ENCODE assay signal across 1 cellular context in the genomic region with DNA sequence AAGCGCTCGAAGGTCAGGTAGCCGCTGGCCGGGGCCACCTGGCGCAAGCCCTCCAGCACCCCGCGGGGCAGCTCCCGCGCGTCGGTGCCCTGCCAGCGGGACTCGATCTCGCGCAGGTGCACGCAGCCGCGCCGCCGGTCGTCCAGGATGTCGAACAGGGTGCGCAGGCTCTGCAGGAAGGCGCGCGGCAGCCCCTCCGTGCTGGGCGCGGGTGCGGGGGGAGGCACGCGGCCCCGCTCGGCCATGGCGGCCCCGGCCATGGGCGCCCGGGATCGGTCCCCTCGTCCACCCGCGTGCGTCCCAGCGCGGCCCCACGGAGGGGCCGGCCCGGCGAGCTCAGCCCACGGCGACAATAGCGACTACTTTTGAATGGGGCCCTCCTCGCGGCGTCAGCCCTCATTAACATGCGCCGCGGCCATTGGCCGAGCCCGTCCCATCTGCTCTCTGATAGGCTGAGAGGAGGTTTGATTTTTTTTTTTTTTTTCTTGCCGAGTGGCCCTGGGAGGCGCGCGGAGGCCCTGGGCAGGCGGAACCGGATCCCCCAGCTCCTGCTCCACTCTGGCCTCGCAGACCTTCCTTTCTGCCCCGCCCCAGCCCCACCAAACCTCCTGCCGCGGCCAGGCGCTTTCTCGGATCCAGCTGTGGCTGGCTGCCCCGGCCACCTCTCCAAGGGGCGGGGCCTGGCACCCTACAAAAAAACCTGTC.
TF ChIP-seq lines count a peak whose summit lies in the region.

A gene with protein sequence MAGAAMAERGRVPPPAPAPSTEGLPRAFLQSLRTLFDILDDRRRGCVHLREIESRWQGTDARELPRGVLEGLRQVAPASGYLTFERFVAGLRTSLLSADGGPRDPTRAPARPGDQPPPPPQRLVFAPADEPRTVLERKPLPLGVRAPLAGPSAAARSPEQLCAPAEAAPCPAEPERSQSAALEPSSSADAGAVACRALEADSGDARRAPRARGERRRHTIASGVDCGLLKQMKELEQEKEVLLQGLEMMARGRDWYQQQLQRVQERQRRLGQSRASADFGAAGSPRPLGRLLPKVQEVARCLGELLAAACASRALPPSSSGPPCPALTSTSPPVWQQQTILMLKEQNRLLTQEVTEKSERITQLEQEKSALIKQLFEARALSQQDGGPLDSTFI (minus strand): TSS at position 357 of the 705 bp plus-strand sequence. CDS start 97 bp downstream, at position 260.

TF ChIP-seq in HepG2, 621 proteins besides CTCF, POLR2A, EP300 and RAD21 (continued from another document and continues in another):
- TF ChIP-seq, protein P1, sequence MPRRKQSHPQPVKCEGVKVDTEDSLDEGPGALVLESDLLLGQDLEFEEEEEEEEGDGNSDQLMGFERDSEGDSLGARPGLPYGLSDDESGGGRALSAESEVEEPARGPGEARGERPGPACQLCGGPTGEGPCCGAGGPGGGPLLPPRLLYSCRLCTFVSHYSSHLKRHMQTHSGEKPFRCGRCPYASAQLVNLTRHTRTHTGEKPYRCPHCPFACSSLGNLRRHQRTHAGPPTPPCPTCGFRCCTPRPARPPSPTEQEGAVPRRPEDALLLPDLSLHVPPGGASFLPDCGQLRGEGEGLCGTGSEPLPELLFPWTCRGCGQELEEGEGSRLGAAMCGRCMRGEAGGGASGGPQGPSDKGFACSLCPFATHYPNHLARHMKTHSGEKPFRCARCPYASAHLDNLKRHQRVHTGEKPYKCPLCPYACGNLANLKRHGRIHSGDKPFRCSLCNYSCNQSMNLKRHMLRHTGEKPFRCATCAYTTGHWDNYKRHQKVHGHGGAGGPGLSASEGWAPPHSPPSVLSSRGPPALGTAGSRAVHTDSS (CRISPR knock-in tag; conservative IDR thresholded peaks at IDR 0.05): no peak
- TF ChIP-seq MTA3 (CRISPR knock-in tag; IDR thresholded peaks at IDR 0.05) (no peak), FOXC1 (CRISPR knock-in tag; IDR thresholded peaks at IDR 0.05; ENCODE audit: borderline replicate concordance) (no peak), MATR3 (CRISPR knock-in tag; IDR thresholded peaks at IDR 0.05) (no peak), CBX2 (IDR thresholded peaks at IDR 0.05; ENCODE audit: low read depth, low read length) (no peak), CBX2 (CRISPR knock-in tag; IDR thresholded peaks at IDR 0.05; ENCODE audit: low read depth) (no peak), ZNF24 (IDR thresholded peaks at IDR 0.05) (no peak), SP5 (CRISPR knock-in tag; IDR thresholded peaks at IDR 0.05; ENCODE audit: borderline replicate concordance, low read depth) (peak; percentile 56; the same call in 1 of the 2 replicates), SNAPC2 (CRISPR knock-in tag; IDR thresholded peaks at IDR 0.05) (no peak), KLF11 (CRISPR knock-in tag; IDR thresholded peaks at IDR 0.05) (0 out of 2 replicates have a peak, but pooled peaks have one; percentile 16), JARID2 (CRISPR knock-in tag; IDR thresholded peaks at IDR 0.05; ENCODE audit: insufficient replicate concordance) (no peak), ZFP36L2 (CRISPR knock-in tag; IDR thresholded peaks at IDR 0.05) (no peak), HNF4G (IDR thresholded peaks at IDR 0.05; ENCODE audit: borderline replicate concordance, low read depth, low read length) (no peak), HNF4G (CRISPR knock-in tag; IDR thresholded peaks at IDR 0.05; ENCODE audit: borderline replicate concordance, low read depth) (no peak), HCFC1 (IDR thresholded peaks at IDR 0.05; ENCODE audit: low read depth, low read length) (no peak), NFE2L1 (CRISPR knock-in tag; IDR thresholded peaks at IDR 0.05; ENCODE audit: borderline replicate concordance) (no peak), PCBP1 (IDR thresholded peaks at IDR 0.05; ENCODE audit: borderline replicate concordance, low read depth, low read length) (no peak), NFYC (CRISPR knock-in tag; IDR thresholded peaks at IDR 0.05) (peak; percentile 82)
- TF ChIP-seq, protein P2, sequence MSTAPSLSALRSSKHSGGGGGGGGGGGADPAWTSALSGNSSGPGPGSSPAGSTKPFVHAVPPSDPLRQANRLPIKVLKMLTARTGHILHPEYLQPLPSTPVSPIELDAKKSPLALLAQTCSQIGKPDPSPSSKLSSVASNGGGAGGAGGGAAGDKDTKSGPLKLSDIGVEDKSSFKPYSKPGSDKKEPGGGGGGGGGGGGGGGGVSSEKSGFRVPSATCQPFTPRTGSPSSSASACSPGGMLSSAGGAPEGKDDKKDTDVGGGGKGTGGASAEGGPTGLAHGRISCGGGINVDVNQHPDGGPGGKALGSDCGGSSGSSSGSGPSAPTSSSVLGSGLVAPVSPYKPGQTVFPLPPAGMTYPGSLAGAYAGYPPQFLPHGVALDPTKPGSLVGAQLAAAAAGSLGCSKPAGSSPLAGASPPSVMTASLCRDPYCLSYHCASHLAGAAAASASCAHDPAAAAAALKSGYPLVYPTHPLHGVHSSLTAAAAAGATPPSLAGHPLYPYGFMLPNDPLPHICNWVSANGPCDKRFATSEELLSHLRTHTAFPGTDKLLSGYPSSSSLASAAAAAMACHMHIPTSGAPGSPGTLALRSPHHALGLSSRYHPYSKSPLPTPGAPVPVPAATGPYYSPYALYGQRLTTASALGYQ (CRISPR knock-in tag; IDR thresholded peaks at IDR 0.05): no peak
- TF ChIP-seq, protein P3, sequence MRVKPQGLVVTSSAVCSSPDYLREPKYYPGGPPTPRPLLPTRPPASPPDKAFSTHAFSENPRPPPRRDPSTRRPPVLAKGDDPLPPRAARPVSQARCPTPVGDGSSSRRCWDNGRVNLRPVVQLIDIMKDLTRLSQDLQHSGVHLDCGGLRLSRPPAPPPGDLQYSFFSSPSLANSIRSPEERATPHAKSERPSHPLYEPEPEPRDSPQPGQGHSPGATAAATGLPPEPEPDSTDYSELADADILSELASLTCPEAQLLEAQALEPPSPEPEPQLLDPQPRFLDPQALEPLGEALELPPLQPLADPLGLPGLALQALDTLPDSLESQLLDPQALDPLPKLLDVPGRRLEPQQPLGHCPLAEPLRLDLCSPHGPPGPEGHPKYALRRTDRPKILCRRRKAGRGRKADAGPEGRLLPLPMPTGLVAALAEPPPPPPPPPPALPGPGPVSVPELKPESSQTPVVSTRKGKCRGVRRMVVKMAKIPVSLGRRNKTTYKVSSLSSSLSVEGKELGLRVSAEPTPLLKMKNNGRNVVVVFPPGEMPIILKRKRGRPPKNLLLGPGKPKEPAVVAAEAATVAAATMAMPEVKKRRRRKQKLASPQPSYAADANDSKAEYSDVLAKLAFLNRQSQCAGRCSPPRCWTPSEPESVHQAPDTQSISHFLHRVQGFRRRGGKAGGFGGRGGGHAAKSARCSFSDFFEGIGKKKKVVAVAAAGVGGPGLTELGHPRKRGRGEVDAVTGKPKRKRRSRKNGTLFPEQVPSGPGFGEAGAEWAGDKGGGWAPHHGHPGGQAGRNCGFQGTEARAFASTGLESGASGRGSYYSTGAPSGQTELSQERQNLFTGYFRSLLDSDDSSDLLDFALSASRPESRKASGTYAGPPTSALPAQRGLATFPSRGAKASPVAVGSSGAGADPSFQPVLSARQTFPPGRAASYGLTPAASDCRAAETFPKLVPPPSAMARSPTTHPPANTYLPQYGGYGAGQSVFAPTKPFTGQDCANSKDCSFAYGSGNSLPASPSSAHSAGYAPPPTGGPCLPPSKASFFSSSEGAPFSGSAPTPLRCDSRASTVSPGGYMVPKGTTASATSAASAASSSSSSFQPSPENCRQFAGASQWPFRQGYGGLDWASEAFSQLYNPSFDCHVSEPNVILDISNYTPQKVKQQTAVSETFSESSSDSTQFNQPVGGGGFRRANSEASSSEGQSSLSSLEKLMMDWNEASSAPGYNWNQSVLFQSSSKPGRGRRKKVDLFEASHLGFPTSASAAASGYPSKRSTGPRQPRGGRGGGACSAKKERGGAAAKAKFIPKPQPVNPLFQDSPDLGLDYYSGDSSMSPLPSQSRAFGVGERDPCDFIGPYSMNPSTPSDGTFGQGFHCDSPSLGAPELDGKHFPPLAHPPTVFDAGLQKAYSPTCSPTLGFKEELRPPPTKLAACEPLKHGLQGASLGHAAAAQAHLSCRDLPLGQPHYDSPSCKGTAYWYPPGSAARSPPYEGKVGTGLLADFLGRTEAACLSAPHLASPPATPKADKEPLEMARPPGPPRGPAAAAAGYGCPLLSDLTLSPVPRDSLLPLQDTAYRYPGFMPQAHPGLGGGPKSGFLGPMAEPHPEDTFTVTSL (CRISPR knock-in tag; IDR thresholded peaks at IDR 0.05; ENCODE audit: borderline replicate concordance): no peak
- TF ChIP-seq, protein P4, sequence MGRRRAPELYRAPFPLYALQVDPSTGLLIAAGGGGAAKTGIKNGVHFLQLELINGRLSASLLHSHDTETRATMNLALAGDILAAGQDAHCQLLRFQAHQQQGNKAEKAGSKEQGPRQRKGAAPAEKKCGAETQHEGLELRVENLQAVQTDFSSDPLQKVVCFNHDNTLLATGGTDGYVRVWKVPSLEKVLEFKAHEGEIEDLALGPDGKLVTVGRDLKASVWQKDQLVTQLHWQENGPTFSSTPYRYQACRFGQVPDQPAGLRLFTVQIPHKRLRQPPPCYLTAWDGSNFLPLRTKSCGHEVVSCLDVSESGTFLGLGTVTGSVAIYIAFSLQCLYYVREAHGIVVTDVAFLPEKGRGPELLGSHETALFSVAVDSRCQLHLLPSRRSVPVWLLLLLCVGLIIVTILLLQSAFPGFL (CRISPR knock-in tag; IDR thresholded peaks at IDR 0.05): no peak
- TF ChIP-seq, protein P5, sequence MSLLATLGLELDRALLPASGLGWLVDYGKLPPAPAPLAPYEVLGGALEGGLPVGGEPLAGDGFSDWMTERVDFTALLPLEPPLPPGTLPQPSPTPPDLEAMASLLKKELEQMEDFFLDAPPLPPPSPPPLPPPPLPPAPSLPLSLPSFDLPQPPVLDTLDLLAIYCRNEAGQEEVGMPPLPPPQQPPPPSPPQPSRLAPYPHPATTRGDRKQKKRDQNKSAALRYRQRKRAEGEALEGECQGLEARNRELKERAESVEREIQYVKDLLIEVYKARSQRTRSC (CRISPR knock-in tag; IDR thresholded peaks at IDR 0.05; ENCODE audit: low read depth): no peak
- TF ChIP-seq, protein P6, sequence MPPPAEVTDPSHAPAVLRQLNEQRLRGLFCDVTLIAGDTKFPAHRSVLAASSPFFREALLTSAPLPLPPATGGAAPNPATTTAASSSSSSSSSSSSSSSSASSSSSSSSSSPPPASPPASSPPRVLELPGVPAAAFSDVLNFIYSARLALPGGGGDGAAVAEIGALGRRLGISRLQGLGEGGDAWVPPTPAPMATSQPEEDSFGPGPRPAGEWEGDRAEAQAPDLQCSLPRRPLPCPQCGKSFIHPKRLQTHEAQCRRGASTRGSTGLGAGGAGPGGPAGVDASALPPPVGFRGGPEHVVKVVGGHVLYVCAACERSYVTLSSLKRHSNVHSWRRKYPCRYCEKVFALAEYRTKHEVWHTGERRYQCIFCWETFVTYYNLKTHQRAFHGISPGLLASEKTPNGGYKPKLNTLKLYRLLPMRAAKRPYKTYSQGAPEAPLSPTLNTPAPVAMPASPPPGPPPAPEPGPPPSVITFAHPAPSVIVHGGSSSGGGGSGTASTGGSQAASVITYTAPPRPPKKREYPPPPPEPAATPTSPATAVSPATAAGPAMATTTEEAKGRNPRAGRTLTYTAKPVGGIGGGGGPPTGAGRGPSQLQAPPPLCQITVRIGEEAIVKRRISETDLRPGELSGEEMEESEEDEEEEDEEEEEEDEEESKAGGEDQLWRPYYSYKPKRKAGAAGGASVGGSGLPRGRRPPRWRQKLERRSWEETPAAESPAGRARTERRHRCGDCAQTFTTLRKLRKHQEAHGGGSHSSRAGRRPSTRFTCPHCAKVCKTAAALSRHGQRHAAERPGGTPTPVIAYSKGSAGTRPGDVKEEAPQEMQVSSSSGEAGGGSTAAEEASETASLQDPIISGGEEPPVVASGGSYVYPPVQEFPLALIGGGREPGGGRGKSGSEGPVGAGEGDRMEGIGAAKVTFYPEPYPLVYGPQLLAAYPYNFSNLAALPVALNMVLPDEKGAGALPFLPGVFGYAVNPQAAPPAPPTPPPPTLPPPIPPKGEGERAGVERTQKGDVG (CRISPR knock-in tag; IDR thresholded peaks at IDR 0.05; ENCODE audit: borderline replicate concordance): no peak; the same call in 1 of the 2 replicates
- TF ChIP-seq, protein P7, sequence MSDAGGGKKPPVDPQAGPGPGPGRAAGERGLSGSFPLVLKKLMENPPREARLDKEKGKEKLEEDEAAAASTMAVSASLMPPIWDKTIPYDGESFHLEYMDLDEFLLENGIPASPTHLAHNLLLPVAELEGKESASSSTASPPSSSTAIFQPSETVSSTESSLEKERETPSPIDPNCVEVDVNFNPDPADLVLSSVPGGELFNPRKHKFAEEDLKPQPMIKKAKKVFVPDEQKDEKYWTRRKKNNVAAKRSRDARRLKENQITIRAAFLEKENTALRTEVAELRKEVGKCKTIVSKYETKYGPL (CRISPR knock-in tag; IDR thresholded peaks at IDR 0.05): no peak
- TF ChIP-seq, protein P8, sequence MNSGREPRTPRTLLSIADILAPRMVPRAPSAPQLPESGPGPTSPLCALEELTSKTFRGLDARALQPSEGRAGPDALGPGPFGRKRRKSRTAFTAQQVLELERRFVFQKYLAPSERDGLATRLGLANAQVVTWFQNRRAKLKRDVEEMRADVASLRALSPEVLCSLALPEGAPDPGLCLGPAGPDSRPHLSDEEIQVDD (CRISPR knock-in tag; IDR thresholded peaks at IDR 0.05; ENCODE audit: borderline replicate concordance): peak; percentile 35; the same call in 1 of the 2 replicates
- TF ChIP-seq, protein P9, sequence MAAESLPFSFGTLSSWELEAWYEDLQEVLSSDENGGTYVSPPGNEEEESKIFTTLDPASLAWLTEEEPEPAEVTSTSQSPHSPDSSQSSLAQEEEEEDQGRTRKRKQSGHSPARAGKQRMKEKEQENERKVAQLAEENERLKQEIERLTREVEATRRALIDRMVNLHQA (CRISPR knock-in tag; IDR thresholded peaks at IDR 0.05): no peak
- TF ChIP-seq, protein P10, sequence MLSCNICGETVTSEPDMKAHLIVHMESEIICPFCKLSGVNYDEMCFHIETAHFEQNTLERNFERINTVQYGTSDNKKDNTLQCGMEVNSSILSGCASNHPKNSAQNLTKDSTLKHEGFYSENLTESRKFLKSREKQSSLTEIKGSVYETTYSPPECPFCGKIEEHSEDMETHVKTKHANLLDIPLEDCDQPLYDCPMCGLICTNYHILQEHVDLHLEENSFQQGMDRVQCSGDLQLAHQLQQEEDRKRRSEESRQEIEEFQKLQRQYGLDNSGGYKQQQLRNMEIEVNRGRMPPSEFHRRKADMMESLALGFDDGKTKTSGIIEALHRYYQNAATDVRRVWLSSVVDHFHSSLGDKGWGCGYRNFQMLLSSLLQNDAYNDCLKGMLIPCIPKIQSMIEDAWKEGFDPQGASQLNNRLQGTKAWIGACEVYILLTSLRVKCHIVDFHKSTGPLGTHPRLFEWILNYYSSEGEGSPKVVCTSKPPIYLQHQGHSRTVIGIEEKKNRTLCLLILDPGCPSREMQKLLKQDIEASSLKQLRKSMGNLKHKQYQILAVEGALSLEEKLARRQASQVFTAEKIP (CRISPR knock-in tag; IDR thresholded peaks at IDR 0.05; ENCODE audit: borderline replicate concordance): no peak
- TF ChIP-seq, protein P11, sequence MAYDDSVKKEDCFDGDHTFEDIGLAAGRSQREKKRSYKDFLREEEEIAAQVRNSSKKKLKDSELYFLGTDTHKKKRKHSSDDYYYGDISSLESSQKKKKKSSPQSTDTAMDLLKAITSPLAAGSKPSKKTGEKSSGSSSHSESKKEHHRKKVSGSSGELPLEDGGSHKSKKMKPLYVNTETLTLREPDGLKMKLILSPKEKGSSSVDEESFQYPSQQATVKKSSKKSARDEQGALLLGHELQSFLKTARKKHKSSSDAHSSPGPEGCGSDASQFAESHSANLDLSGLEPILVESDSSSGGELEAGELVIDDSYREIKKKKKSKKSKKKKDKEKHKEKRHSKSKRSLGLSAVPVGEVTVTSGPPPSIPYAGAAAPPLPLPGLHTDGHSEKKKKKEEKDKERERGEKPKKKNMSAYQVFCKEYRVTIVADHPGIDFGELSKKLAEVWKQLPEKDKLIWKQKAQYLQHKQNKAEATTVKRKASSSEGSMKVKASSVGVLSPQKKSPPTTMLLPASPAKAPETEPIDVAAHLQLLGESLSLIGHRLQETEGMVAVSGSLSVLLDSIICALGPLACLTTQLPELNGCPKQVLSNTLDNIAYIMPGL (CRISPR knock-in tag; IDR thresholded peaks at IDR 0.05; ENCODE audit: borderline replicate concordance in 1 of 2, low read depth in 1 of 2): peak in 1 of 2 experiments; percentile 73; a peak in 2 of 4 replicates
